ENCODE assay signal across 23 cellular contexts in the genomic region with DNA sequence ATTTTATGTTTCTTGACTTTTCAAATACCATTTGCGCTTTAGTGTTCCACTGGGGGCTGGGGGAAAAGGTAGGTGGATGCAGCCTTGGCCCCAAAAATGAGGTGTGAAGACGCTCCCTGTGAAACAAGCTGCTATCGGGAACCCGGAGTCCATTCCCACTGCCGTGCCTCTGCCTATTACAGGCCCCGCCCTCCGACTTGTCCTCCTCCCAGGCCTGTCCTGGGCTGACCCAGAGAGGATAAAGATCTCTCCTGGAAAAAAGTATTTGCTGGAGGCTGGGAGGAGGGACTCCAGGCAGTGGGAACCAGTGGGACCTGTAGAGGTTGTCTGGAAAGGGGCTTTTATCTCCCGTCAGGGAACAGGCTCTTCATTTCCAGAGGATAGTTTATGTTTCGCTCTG.
DNase-seq lines count a peak whose midpoint lies in the region; ATAC-seq and TF ChIP-seq lines count a peak whose summit lies in the region.
"Had no signal": no experiment of that assay in that cellular context is flagged by ENCODE, and none has a peak within 500 bp of the region (broad histone marks: within the 10 kb centered on the region; RNA-seq: fewer than 3 reads in every experiment).

No MANE protein-coding gene starts in this region.

- CTCF ChIA-PET in WTC11 (lab: Charles Lee), result no interaction called here

- no peaks in the 10 kb centered on the region for H3K27me3 Mint-ChIP-seq in WTC11 (ENCODE audit: low read depth)
- H3K27me3 Mint-ChIP-seq in T-helper 2 cell treated with Interferon-gamma antibody and Interleukin-4, amounts not matched to agents 5 μg/mL and 100 μg/mL, for 36 hours (ENCODE audit: low read depth), result peaks cover 2% of the 10 kb centered on the region

- H3K36me3 ChIP-seq in H7 (replicated peaks; ENCODE audit: control insufficient read depth, insufficient read depth, low read length) (no peaks in the 10 kb centered on the region), lung (ENCODE audit: control insufficient read depth in 2 of 2, insufficient read depth in 2 of 2, low read length in 2 of 2) (no peaks in the 10 kb centered on the region), thyroid gland (no peaks in the 10 kb centered on the region), esophagus squamous epithelium (no peaks in the 10 kb centered on the region)
- H3K36me3 ChIP-seq: heart right ventricle had no signal

- POLR2A ChIA-PET in WTC11 (lab: Charles Lee), result no interaction called here

- H3K9me3 ChIP-seq in lung (ENCODE audit: control insufficient read depth in 2 of 2, insufficient read depth in 1 of 2, low read length in 1 of 2) (no peaks in the 10 kb centered on the region), thyroid gland (no peaks in the 10 kb centered on the region), esophagus squamous epithelium (no peaks in the 10 kb centered on the region)
- H3K9me3 ChIP-seq: body of pancreas, heart right ventricle had no signal

- H3K4me3 Mint-ChIP-seq in WTC11, result no peak overlapping the region
- H3K4me3 Mint-ChIP-seq in T-helper 2 cell treated with Interferon-gamma antibody and Interleukin-4, amounts not matched to agents 5 μg/mL and 100 μg/mL, for 36 hours, result no peak overlapping the region
- H3K4me3 Mint-ChIP-seq: activated naive CD8-positive, alpha-beta T cell treated with anti-CD3 and anti-CD28 coated beads, Interleukin-2, amount 10 ng/mL, durations not matched to agents 7 days and 5 days; activated T-cell treated with anti-CD3 and anti-CD28 coated beads, Interleukin-2, amount 50 U/mL, for 72 hours; endodermal cell; naive thymus-derived CD8-positive, alpha-beta T cell had no signal

- peaks cover 0 to 3% of the 10 kb centered on the region in 2 donors for H3K4me1 ChIP-seq in lung (ENCODE audit: control insufficient read depth in 2 of 2, insufficient read depth in 2 of 2, low read length in 2 of 2)
- H3K4me1 ChIP-seq in thyroid gland, result no peaks in the 10 kb centered on the region
- H3K4me1 ChIP-seq in esophagus squamous epithelium, result peaks cover 0 to 11% (median 0%) of the 10 kb centered on the region in 3 donors

- intact Hi-C loops in thyroid gland (cut with DNase I) (no loop called here), esophagus squamous epithelium (cut with DNase I) (no loop called here)

- no peaks in the 10 kb centered on the region for H3K9me3 Mint-ChIP-seq in WTC11
- no peaks in the 10 kb centered on the region for H3K9me3 Mint-ChIP-seq in T-helper 2 cell treated with Interferon-gamma antibody and Interleukin-4, amounts not matched to agents 5 μg/mL and 100 μg/mL, for 36 hours
- H3K9me3 Mint-ChIP-seq: activated naive CD8-positive, alpha-beta T cell treated with anti-CD3 and anti-CD28 coated beads, Interleukin-2, amount 10 ng/mL, durations not matched to agents 7 days and 5 days; activated T-cell treated with anti-CD3 and anti-CD28 coated beads, Interleukin-2, amount 50 U/mL, for 72 hours; endodermal cell had no signal

- no peak overlapping the region for H3K4me3 ChIP-seq in H7 (ENCODE audit: insufficient read depth, low read depth, low read length)
- H3K4me3 ChIP-seq in lung, result no peak overlapping the region
- no peak overlapping the region for H3K4me3 ChIP-seq in thyroid gland (replicated peaks in 1 of 3)
- no peak overlapping the region for H3K4me3 ChIP-seq in esophagus squamous epithelium
- H3K4me3 ChIP-seq: body of pancreas, heart right ventricle had no signal

- no peak overlapping the region for H3K27ac Mint-ChIP-seq in WTC11
- no peak overlapping the region for H3K27ac Mint-ChIP-seq in T-helper 2 cell treated with Interferon-gamma antibody and Interleukin-4, amounts not matched to agents 5 μg/mL and 100 μg/mL, for 36 hours
- H3K27ac Mint-ChIP-seq: activated naive CD8-positive, alpha-beta T cell treated with anti-CD3 and anti-CD28 coated beads, Interleukin-2, amount 10 ng/mL, durations not matched to agents 7 days and 5 days; activated T-cell treated with anti-CD3 and anti-CD28 coated beads, Interleukin-2, amount 50 U/mL, for 72 hours; endodermal cell; naive thymus-derived CD8-positive, alpha-beta T cell; progenitor cell of endocrine pancreas had no signal

- TF ChIP-seq CTCF in WTC11 (IDR thresholded peaks at IDR 0.05) (no peak), lung (IDR thresholded peaks at IDR 0.05; ENCODE audit: control extremely low read depth, extremely low read depth) (no peak), thyroid gland (IDR thresholded peaks at IDR 0.05) (no peak), esophagus squamous epithelium (IDR thresholded peaks at IDR 0.05) (no peak)

- 59 to 85% methylated on average over 9 of the region's 9 CpGs for WGBS in lung, 2 donors
- 64 to 68% methylated on average over 9 of the region's 9 CpGs for WGBS in thyroid gland, 2 donors
- 58 to 74% methylated on average over 9 of the region's 9 CpGs for whole genome bisulfite sequencing in esophagus squamous epithelium, 2 donors

- H3K4me1 Mint-ChIP-seq in WTC11, result peaks cover 50% of the 10 kb centered on the region
- H3K4me1 Mint-ChIP-seq in T-helper 2 cell treated with Interferon-gamma antibody and Interleukin-4, amounts not matched to agents 5 μg/mL and 100 μg/mL, for 36 hours (ENCODE audit: low read depth), result no peaks in the 10 kb centered on the region
- H3K4me1 Mint-ChIP-seq: naive thymus-derived CD8-positive, alpha-beta T cell had no signal

- no peaks in the 10 kb centered on the region for H3K36me3 Mint-ChIP-seq in WTC11
- no peaks in the 10 kb centered on the region for H3K36me3 Mint-ChIP-seq in T-helper 2 cell treated with Interferon-gamma antibody and Interleukin-4, amounts not matched to agents 5 μg/mL and 100 μg/mL, for 36 hours (ENCODE audit: low read depth)
- H3K36me3 Mint-ChIP-seq: activated naive CD8-positive, alpha-beta T cell treated with anti-CD3 and anti-CD28 coated beads, Interleukin-2, amount 10 ng/mL, durations not matched to agents 7 days and 5 days; naive thymus-derived CD8-positive, alpha-beta T cell had no signal

- H3K27ac ChIP-seq in lung (ENCODE audit: low read depth in 1 of 2, low read length in 1 of 2) (no peak overlapping the region), thyroid gland (no peak overlapping the region), esophagus squamous epithelium (no peak overlapping the region)
- H3K27ac ChIP-seq: body of pancreas had no signal

- DNase-seq in H7 (peak; percentile 41), WTC11 (ENCODE audit: low spot score) (peak; percentile 31), lung (ENCODE audit: low spot score) (peak; percentile 22), thyroid gland (peak; percentile 38 to 47), T1000 (lab: John Stamatoyannopoulos, UW) (no peak), HCEC 1CT (no peak), esophagus squamous epithelium (lab: John Stamatoyannopoulos, UW) (no peak)
- DNase-seq in T-helper 2 cell treated with Interferon-gamma antibody and Interleukin-4, amounts not matched to agents 5 μg/mL and 100 μg/mL, for 36 hours (ENCODE audit: low spot score), result no peak
- DNase-seq: activated CD4-positive, alpha-beta T cell treated with anti-CD3 and anti-CD28 coated beads for 1 hour; activated naive CD8-positive, alpha-beta T cell treated with anti-CD3 and anti-CD28 coated beads, Interleukin-2, amount 10 ng/mL, durations not matched to agents 7 days and 5 days; activated T-cell treated with anti-CD3 and anti-CD28 coated beads, Interleukin-2, amount 50 U/mL, for 72 hours; DMS79 treated with DMSO at 0.1 percent for 48 hours; endodermal cell; mesenchymal stem cell; naive thymus-derived CD8-positive, alpha-beta T cell; NCI-H1436 treated with DMSO at 0.1 percent for 48 hours; NCI-H2171 treated with DMSO at 0.1 percent for 48 hours; NCI-H526 treated with DMSO at 0.1 percent for 48 hours; substantia nigra; T-helper 2 cell had no signal

- TF ChIP-seq POLR2A in thyroid gland (IDR thresholded peaks at IDR 0.05) (no peak), esophagus squamous epithelium (IDR thresholded peaks at IDR 0.05) (no peak)

- ATAC-seq in WTC11 (peak; percentile 64), lung (ENCODE audit: insufficient read depth, low FRiP score) (no peak)
- ATAC-seq: activated T-cell treated with anti-CD3 and anti-CD28 coated beads, Interleukin-2, amount 50 U/mL, for 72 hours; body of pancreas; heart right ventricle; naive thymus-derived CD8-positive, alpha-beta T cell had no signal

- H3K27me3 ChIP-seq in H7 (ENCODE audit: control insufficient read depth, insufficient read depth, low read length) (no peaks in the 10 kb centered on the region), lung (ENCODE audit: control insufficient read depth, insufficient read depth) (no peaks in the 10 kb centered on the region), thyroid gland (no peaks in the 10 kb centered on the region), esophagus squamous epithelium (no peaks in the 10 kb centered on the region)
- H3K27me3 ChIP-seq: body of pancreas had no signal

TF ChIP-seq in WTC11, 78 proteins besides CTCF, POLR2A, EP300 and RAD21 (continues in another document):
- TF ChIP-seq, protein P1, sequence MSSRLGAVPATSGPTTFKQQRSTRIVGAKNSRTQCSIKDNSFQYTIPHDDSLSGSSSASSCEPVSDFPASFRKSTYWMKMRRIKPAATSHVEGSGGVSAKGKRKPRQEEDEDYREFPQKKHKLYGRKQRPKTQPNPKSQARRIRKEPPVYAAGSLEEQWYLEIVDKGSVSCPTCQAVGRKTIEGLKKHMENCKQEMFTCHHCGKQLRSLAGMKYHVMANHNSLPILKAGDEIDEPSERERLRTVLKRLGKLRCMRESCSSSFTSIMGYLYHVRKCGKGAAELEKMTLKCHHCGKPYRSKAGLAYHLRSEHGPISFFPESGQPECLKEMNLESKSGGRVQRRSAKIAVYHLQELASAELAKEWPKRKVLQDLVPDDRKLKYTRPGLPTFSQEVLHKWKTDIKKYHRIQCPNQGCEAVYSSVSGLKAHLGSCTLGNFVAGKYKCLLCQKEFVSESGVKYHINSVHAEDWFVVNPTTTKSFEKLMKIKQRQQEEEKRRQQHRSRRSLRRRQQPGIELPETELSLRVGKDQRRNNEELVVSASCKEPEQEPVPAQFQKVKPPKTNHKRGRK (CRISPR knock-in tag; IDR thresholded peaks at IDR 0.05; ENCODE audit: borderline replicate concordance), result no peak
- TF ChIP-seq IRF2 (CRISPR knock-in tag; IDR thresholded peaks at IDR 0.05; ENCODE audit: borderline replicate concordance, low read depth), result no peak
- TF ChIP-seq RORB (CRISPR knock-in tag; IDR thresholded peaks at IDR 0.05), result no peak
- TF ChIP-seq, protein P2, sequence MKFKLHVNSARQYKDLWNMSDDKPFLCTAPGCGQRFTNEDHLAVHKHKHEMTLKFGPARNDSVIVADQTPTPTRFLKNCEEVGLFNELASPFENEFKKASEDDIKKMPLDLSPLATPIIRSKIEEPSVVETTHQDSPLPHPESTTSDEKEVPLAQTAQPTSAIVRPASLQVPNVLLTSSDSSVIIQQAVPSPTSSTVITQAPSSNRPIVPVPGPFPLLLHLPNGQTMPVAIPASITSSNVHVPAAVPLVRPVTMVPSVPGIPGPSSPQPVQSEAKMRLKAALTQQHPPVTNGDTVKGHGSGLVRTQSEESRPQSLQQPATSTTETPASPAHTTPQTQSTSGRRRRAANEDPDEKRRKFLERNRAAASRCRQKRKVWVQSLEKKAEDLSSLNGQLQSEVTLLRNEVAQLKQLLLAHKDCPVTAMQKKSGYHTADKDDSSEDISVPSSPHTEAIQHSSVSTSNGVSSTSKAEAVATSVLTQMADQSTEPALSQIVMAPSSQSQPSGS (CRISPR knock-in tag; IDR thresholded peaks at IDR 0.05; ENCODE audit: borderline replicate concordance, low read depth), result no peak

Comparison
In these comparisons a context has a peak if more than half of its experiments do, and no peak if none do; other contexts are left out.
1. DNase-seq: peak in H7 (single experiment), WTC11 (single experiment), lung (single experiment) and thyroid gland (2 of 2); none in T1000 (single experiment), T-helper 2 cell treated with Interferon-gamma antibody and Interleukin-4, amounts not matched to agents 5 μg/mL and 100 μg/mL, for 36 hours (single experiment), HCEC 1CT (single experiment) and esophagus squamous epithelium (single experiment).